Comparison of ENCODE assay signal across 10 cellular contexts in the genomic region with DNA sequence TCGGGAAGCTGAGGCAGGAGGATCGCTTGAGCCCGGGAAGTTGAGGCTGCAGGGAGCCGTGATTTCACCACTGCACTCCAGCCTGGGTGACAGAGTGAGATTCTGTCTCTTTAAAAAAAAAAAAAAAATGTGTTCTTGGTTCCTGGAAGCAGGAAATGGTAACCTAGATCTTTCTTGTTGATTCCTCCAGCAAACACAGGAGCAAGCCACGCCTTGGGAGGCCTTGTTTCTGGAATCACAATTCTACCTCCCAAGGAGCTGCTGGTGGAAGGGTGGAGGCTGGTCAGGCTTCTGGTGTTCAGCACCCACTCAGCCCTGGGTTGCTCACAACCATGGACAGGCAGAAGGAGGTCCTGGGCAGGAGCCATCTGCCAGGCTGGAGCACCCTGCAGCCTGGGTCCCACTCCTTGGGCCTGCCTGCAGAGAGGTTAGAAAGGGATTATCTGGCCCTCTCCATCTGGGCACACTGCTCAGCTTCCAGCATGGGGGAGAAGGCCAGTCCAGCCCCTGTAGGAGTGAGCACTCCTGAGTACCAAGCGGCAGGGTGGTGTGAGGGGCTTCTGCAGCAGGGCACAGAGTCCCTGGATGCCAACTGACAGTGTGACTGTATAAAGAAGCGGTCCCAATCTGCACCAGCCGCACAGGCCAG.
A peak's percentile ranks its signal among the peaks of the same experiment; 100 is the strongest.
DNase-seq lines count a peak whose midpoint lies in the region; ATAC-seq and TF ChIP-seq lines count a peak whose summit lies in the region.
"Had no signal": no experiment of that assay in that cellular context is flagged by ENCODE, and none has a peak within 500 bp of the region (broad histone marks: within the 10 kb centered on the region; RNA-seq: fewer than 3 reads in every experiment).

No MANE protein-coding gene starts in this region.

- CTCF ChIA-PET in Calu3 (lab: Charles Lee) = interaction anchor here (0.7 to 0.8 kb wide), 2 partner anchors 15 to 41 kb away, joined by 3 to 4 read pairs; no protein-coding TSS in a partner anchor

- H3K4me1 Mint-ChIP-seq in Calu3 (ENCODE audit: low read depth, unreplicated experiment) = peaks cover 21% of the 10 kb centered on the region

- peak; percentile 34 for ATAC-seq in omental fat pad (ENCODE audit: low FRiP score)

- DNase-seq in Calu3 (peak; percentile 50), NCI-H524 treated with DMSO at 0.1 percent for 48 hours (lab: John Stamatoyannopoulos, UW) (peak; percentile 95), omental fat pad (ENCODE audit: low spot score) (no peak), NCI-H526 treated with DMSO at 0.1 percent for 48 hours (lab: John Stamatoyannopoulos, UW) (no peak), iPS-NIHi11 (ENCODE audit: low spot score) (no peak), cerebellum (ENCODE audit: low spot score) (no peak), HUDEP-2 (lab: John Stamatoyannopoulos, UW; ENCODE audit: unreplicated experiment in 76 of 76) (no peak)
- DNase-seq: midbrain, T1000 had no signal

- intact Hi-C loops in Calu3 (cut with micrococcal nuclease; ENCODE audit: unreplicated experiment) = no loop called here

- BruUV-seq in Calu3 (replicated peaks; lab: Mats Ljungman, UMichigan) = no TSS peak

- H3K36me3 Mint-ChIP-seq in Calu3 (ENCODE audit: insufficient read depth, unreplicated experiment) = no peaks in the 10 kb centered on the region

- H3K36me3 ChIP-seq in duodenal mucosa (ENCODE audit: control insufficient read depth in 1 of 2, insufficient read depth in 2 of 2, low read length in 2 of 2) = no peaks in the 10 kb centered on the region

- H3K4me3 Mint-ChIP-seq in Calu3 (ENCODE audit: low read depth, unreplicated experiment) = no peak overlapping the region

- peaks cover 42 to 43% of the 10 kb centered on the region in 2 donors for H3K4me1 ChIP-seq in duodenal mucosa (ENCODE audit: control insufficient read depth in 1 of 2, insufficient read depth in 2 of 2, low read length in 2 of 2)

- peak overlapping the region; percentile 39 to 54 for H3K9ac ChIP-seq in duodenal mucosa (ENCODE audit: low read depth in 1 of 2, low read length in 2 of 2)

- TF ChIP-seq CTCF in Calu3 (IDR thresholded peaks at IDR 0.05; ENCODE audit: unreplicated experiment) = no peak
- TF ChIP-seq CTCF in omental fat pad (IDR thresholded peaks at IDR 0.05) = no peak

- no peaks in the 10 kb centered on the region for H3K27me3 ChIP-seq in duodenal mucosa (ENCODE audit: control insufficient read depth in 1 of 2, insufficient read depth in 2 of 2, low read length in 2 of 2)

- peak overlapping the region; percentile 20 to 30 for H3K4me3 ChIP-seq in duodenal mucosa (ENCODE audit: low read depth in 1 of 2, low read length in 2 of 2)

- H3K9me3 Mint-ChIP-seq in Calu3 (ENCODE audit: low read depth, unreplicated experiment) = no peaks in the 10 kb centered on the region

- no peaks in the 10 kb centered on the region for H3K27me3 Mint-ChIP-seq in Calu3 (ENCODE audit: unreplicated experiment)

- H3K27ac Mint-ChIP-seq in Calu3 (ENCODE audit: unreplicated experiment) = no peak overlapping the region

- no peaks in the 10 kb centered on the region for H3K9me3 ChIP-seq in duodenal mucosa (ENCODE audit: control insufficient read depth in 1 of 2, low read length in 2 of 2)

- H3K27ac ChIP-seq in duodenal mucosa (ENCODE audit: low read depth, low read length) = peak overlapping the region; percentile 69

Comparison
In these comparisons a context has a peak if more than half of its experiments do, and no peak if none do; other contexts are left out.
1. DNase-seq: peak in Calu3 (single experiment) and NCI-H524 treated with DMSO at 0.1 percent for 48 hours (single experiment); none in omental fat pad (single experiment), NCI-H526 treated with DMSO at 0.1 percent for 48 hours (single experiment), iPS-NIHi11 (single experiment), cerebellum (single experiment) and HUDEP-2 (0 of 76).